ENCODE assay signal across 8 cellular contexts in genomic region chr12:6039894-6040601, GRCh38.
DNase-seq lines count a peak whose midpoint lies in the region; ATAC-seq lines count a peak whose summit lies in the region.

No MANE protein-coding gene starts in this region.

- H3K36me3 Mint-ChIP-seq in activated CD4-positive, alpha-beta T cell treated with anti-CD3 and anti-CD28 coated beads for 36 hours (ENCODE audit: low read depth): no peaks in the 10 kb centered on the region
- H3K36me3 Mint-ChIP-seq in stimulated activated memory B cell treated with anti-CD40 and anti-IgM and Interleukin-4, amounts not matched to agents 10 μg/mL and 1 μg/mL and 100 μg/mL, for 72 hours: no peaks in the 10 kb centered on the region

- no peaks in the 10 kb centered on the region for H3K27me3 Mint-ChIP-seq in activated CD4-positive, alpha-beta T cell treated with anti-CD3 and anti-CD28 coated beads for 36 hours
- peaks cover 25% of the 10 kb centered on the region for H3K27me3 Mint-ChIP-seq in stimulated activated memory B cell treated with anti-CD40 and anti-IgM and Interleukin-4, amounts not matched to agents 10 μg/mL and 1 μg/mL and 100 μg/mL, for 72 hours

- no peaks in the 10 kb centered on the region for H3K9me3 Mint-ChIP-seq in activated CD4-positive, alpha-beta T cell treated with anti-CD3 and anti-CD28 coated beads for 36 hours (ENCODE audit: low read depth)
- H3K9me3 Mint-ChIP-seq in stimulated activated memory B cell treated with anti-CD40 and anti-IgM and Interleukin-4, amounts not matched to agents 10 μg/mL and 1 μg/mL and 100 μg/mL, for 72 hours: no peaks in the 10 kb centered on the region

- peaks cover 2% of the 10 kb centered on the region for H3K4me1 Mint-ChIP-seq in activated CD4-positive, alpha-beta T cell treated with anti-CD3 and anti-CD28 coated beads for 36 hours
- H3K4me1 Mint-ChIP-seq in stimulated activated memory B cell treated with anti-CD40 and anti-IgM and Interleukin-4, amounts not matched to agents 10 μg/mL and 1 μg/mL and 100 μg/mL, for 72 hours: no peaks in the 10 kb centered on the region

- peak; percentile 85 for ATAC-seq in activated CD4-positive, alpha-beta T cell treated with anti-CD3 and anti-CD28 coated beads for 36 hours
- peak; percentile 64 for ATAC-seq in stimulated activated memory B cell treated with anti-CD40 and anti-IgM and Interleukin-4, amounts not matched to agents 10 μg/mL and 1 μg/mL and 100 μg/mL, for 72 hours
- no peak for ATAC-seq in HG03097 (IDR thresholded peaks at IDR 0.05; ENCODE audit: low FRiP score, unreplicated experiment)

- peak; percentile 71 for DNase-seq in DMS114 treated with DMSO at 0.1 percent for 48 hours (lab: John Stamatoyannopoulos, UW; ENCODE audit: unreplicated experiment)
- DNase-seq in HCEC 1CT: peak; percentile 62
- peak; percentile 34 for DNase-seq in NCI-H2227 treated with DMSO at 0.1 percent for 48 hours (lab: John Stamatoyannopoulos, UW)
- DNase-seq in activated CD4-positive, alpha-beta T cell treated with anti-CD3 and anti-CD28 coated beads for 36 hours: peak; percentile 72
- peak; percentile 19 for DNase-seq in effector CD4-positive, alpha-beta T cell
- DNase-seq in medulla oblongata (ENCODE audit: extremely low spot score): peak; percentile 92

- CTCF ChIA-PET in activated CD4-positive, alpha-beta T cell treated with anti-CD3 and anti-CD28 coated beads for 36 hours (lab: Charles Lee): interaction anchor here (0.6 to 10.7 kb wide), 16 partner anchors 9 to 246 kb away, joined by 3 to 215 read pairs (median 4); no protein-coding TSS in a partner anchor

- no peak overlapping the region for H3K27ac Mint-ChIP-seq in activated CD4-positive, alpha-beta T cell treated with anti-CD3 and anti-CD28 coated beads for 36 hours
- no peak overlapping the region for H3K27ac Mint-ChIP-seq in stimulated activated memory B cell treated with anti-CD40 and anti-IgM and Interleukin-4, amounts not matched to agents 10 μg/mL and 1 μg/mL and 100 μg/mL, for 72 hours

- H3K4me3 Mint-ChIP-seq in activated CD4-positive, alpha-beta T cell treated with anti-CD3 and anti-CD28 coated beads for 36 hours: no peak overlapping the region
- no peak overlapping the region for H3K4me3 Mint-ChIP-seq in stimulated activated memory B cell treated with anti-CD40 and anti-IgM and Interleukin-4, amounts not matched to agents 10 μg/mL and 1 μg/mL and 100 μg/mL, for 72 hours

- POLR2A ChIA-PET in activated CD4-positive, alpha-beta T cell treated with anti-CD3 and anti-CD28 coated beads for 36 hours (lab: Charles Lee): no interaction called here

- intact Hi-C loops in activated CD4-positive, alpha-beta T cell treated with anti-CD3 and anti-CD28 coated beads for 36 hours (cut with DNase I, micrococcal nuclease): loop anchor here (1.0 to 5.0 kb wide), 4 partner anchors 52 to 1017 kb away; no protein-coding TSS in a partner anchor

Comparison
In these comparisons a context has a peak if more than half of its experiments do, and no peak if none do; other contexts are left out.
1. DNase-seq: peak in every context shown above with its lines; median percentile 92 in medulla oblongata; 72 in activated CD4-positive, alpha-beta T cell treated with anti-CD3 and anti-CD28 coated beads for 36 hours; 71 in DMS114 treated with DMSO at 0.1 percent for 48 hours; 62 in HCEC 1CT; 34 in NCI-H2227 treated with DMSO at 0.1 percent for 48 hours; 19 in effector CD4-positive, alpha-beta T cell.